1 cellular context compared by ENCODE assay signal in the genomic region with DNA sequence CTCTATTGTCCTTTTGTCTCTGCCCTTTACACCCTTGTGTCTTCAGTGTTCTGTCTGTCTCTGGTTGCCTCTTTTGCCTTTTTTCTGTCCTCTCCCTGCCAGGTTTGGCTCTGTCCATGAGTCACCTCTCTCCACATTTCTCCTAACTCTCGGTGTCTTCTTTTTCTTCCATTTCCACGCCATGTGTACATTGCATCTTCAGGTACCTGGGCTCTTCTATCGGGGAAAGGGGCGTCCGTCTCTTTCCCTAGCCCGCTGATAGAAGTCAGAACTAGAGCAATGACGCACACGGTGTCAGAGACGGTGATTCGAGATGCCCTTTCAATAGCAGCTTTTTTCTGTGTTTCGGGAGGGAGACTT.
TF ChIP-seq lines count a peak whose summit lies in the region.

No MANE protein-coding gene starts in this region.

TF ChIP-seq in K562, 482 proteins besides CTCF, POLR2A, EP300 and RAD21 (continued from another document and continues in another):
- TF ChIP-seq, protein P1, sequence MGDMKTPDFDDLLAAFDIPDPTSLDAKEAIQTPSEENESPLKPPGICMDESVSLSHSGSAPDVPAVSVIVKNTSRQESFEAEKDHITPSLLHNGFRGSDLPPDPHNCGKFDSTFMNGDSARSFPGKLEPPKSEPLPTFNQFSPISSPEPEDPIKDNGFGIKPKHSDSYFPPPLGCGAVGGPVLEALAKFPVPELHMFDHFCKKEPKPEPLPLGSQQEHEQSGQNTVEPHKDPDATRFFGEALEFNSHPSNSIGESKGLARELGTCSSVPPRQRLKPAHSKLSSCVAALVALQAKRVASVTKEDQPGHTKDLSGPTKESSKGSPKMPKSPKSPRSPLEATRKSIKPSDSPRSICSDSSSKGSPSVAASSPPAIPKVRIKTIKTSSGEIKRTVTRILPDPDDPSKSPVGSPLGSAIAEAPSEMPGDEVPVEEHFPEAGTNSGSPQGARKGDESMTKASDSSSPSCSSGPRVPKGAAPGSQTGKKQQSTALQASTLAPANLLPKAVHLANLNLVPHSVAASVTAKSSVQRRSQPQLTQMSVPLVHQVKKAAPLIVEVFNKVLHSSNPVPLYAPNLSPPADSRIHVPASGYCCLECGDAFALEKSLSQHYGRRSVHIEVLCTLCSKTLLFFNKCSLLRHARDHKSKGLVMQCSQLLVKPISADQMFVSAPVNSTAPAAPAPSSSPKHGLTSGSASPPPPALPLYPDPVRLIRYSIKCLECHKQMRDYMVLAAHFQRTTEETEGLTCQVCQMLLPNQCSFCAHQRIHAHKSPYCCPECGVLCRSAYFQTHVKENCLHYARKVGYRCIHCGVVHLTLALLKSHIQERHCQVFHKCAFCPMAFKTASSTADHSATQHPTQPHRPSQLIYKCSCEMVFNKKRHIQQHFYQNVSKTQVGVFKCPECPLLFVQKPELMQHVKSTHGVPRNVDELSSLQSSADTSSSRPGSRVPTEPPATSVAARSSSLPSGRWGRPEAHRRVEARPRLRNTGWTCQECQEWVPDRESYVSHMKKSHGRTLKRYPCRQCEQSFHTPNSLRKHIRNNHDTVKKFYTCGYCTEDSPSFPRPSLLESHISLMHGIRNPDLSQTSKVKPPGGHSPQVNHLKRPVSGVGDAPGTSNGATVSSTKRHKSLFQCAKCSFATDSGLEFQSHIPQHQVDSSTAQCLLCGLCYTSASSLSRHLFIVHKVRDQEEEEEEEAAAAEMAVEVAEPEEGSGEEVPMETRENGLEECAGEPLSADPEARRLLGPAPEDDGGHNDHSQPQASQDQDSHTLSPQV (IDR thresholded peaks at IDR 0.05) = no peak
- no peak for TF ChIP-seq NR2C2 (CRISPR knock-in tag; IDR thresholded peaks at IDR 0.05)
- TF ChIP-seq NR2C2 (tag; IDR thresholded peaks at IDR 0.05) = no peak
- TF ChIP-seq, protein P2, sequence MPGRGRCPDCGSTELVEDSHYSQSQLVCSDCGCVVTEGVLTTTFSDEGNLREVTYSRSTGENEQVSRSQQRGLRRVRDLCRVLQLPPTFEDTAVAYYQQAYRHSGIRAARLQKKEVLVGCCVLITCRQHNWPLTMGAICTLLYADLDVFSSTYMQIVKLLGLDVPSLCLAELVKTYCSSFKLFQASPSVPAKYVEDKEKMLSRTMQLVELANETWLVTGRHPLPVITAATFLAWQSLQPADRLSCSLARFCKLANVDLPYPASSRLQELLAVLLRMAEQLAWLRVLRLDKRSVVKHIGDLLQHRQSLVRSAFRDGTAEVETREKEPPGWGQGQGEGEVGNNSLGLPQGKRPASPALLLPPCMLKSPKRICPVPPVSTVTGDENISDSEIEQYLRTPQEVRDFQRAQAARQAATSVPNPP (IDR thresholded peaks at IDR 0.05; ENCODE audit: borderline replicate concordance, insufficient read depth, insufficient read length) = no peak
- no peak for TF ChIP-seq STAT5B (CRISPR knock-in tag; IDR thresholded peaks at IDR 0.05)
- TF ChIP-seq ZNF407 (IDR thresholded peaks at IDR 0.05; ENCODE audit: low read depth) = no peak
- no peak for TF ChIP-seq ZNF583 (CRISPR knock-in tag; IDR thresholded peaks at IDR 0.05)
- TF ChIP-seq DNMT1 (IDR thresholded peaks at IDR 0.05) = 0 out of 2 replicates have a peak, but pooled peaks have one; percentile 63
- TF ChIP-seq, protein P3, sequence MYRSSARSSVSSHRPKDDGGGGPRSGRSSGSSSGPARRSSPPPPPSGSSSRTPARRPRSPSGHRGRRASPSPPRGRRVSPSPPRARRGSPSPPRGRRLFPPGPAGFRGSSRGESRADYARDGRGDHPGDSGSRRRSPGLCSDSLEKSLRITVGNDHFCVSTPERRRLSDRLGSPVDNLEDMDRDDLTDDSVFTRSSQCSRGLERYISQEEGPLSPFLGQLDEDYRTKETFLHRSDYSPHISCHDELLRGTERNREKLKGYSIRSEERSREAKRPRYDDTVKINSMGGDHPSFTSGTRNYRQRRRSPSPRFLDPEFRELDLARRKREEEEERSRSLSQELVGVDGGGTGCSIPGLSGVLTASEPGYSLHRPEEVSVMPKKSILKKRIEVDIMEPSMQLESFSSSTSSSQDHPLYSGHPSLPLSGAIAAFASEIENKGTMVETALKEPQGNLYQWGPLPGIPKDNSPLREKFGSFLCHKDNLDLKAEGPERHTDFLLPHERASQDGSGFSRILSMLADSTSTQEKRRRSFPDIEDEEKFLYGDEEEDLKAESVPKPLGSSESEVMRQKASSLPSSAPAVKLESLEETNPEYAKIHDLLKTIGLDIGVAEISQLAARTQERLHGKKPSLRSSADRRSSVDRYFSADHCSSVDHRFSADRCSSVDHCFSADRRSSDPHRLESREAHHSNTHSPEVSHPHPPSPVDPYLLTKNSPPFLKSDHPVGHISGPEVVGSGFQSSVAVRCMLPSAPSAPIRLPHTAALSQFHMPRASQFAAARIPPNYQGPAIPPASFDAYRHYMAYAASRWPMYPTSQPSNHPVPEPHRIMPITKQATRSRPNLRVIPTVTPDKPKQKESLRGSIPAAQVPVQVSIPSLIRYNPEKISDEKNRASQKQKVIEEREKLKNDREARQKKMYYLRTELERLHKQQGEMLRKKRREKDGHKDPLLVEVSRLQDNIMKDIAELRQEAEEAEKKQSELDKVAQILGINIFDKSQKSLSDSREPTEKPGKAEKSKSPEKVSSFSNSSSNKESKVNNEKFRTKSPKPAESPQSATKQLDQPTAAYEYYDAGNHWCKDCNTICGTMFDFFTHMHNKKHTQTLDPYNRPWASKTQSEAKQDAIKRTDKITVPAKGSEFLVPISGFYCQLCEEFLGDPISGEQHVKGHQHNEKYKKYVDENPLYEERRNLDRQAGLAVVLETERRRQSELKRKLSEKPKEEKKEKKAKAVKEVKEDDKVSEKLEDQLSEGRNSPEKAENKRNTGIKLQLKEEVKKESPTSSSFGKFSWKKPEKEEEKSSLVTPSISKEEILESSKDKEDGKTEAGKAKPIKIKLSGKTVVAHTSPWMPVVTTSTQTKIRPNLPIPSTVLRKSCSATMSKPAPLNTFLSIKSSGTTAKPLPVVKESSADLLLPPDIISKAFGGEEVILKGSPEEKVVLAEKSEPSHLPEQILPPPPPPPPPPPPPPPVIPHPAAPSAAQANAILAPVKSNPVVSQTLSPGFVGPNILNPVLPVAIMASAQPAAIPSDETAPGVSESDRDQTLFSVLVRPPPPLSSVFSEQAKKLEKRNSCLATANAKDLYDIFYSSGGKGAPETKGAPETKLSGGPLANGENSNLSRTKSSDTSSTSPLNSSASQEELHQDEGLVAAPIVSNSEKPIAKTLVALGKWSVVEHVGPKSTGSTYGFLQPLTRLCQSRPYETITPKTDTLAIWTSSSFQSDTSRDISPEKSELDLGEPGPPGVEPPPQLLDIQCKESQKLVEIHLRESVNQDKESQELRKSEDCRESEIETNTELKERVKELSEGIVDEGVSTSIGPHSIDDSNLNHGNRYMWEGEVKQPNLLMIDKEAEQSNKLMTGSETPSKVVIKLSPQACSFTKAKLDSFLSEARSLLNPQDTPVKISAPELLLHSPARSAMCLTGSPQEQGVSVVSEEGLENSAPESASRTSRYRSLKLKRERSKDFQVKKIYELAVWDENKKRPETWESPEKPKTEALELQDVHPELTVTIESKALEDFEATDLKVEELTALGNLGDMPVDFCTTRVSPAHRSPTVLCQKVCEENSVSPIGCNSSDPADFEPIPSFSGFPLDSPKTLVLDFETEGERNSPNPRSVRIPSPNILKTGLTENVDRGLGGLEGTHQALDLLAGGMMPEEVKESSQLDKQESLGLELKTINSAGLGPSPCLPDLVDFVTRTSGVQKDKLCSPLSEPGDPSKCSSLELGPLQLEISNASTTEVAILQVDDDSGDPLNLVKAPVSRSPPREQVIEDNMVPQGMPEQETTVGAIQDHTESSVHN (IDR thresholded peaks at IDR 0.05; ENCODE audit: borderline replicate concordance in 1 of 2, low read depth in 1 of 2) = peak in 1 of 2 experiments; percentile 19; a peak in 1 of 4 replicates
- TF ChIP-seq, protein P4, sequence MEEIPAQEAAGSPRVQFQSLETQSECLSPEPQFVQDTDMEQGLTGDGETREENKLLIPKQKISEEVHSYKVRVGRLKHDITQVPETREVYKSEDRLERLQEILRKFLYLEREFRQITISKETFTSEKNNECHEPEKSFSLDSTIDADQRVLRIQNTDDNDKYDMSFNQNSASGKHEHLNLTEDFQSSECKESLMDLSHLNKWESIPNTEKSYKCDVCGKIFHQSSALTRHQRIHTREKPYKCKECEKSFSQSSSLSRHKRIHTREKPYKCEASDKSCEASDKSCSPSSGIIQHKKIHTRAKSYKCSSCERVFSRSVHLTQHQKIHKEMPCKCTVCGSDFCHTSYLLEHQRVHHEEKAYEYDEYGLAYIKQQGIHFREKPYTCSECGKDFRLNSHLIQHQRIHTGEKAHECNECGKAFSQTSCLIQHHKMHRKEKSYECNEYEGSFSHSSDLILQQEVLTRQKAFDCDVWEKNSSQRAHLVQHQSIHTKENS (CRISPR knock-in tag; IDR thresholded peaks at IDR 0.05) = no peak
- TF ChIP-seq, protein P5, sequence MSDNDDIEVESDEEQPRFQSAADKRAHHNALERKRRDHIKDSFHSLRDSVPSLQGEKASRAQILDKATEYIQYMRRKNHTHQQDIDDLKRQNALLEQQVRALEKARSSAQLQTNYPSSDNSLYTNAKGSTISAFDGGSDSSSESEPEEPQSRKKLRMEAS (CRISPR knock-in tag; IDR thresholded peaks at IDR 0.05) = no peak
- TF ChIP-seq, protein P6, sequence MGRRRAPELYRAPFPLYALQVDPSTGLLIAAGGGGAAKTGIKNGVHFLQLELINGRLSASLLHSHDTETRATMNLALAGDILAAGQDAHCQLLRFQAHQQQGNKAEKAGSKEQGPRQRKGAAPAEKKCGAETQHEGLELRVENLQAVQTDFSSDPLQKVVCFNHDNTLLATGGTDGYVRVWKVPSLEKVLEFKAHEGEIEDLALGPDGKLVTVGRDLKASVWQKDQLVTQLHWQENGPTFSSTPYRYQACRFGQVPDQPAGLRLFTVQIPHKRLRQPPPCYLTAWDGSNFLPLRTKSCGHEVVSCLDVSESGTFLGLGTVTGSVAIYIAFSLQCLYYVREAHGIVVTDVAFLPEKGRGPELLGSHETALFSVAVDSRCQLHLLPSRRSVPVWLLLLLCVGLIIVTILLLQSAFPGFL (CRISPR knock-in tag; IDR thresholded peaks at IDR 0.05) = no peak
- TF ChIP-seq NELFE (IDR thresholded peaks at IDR 0.05; ENCODE audit: insufficient read depth, insufficient read length) = no peak
- TF ChIP-seq HLTF (IDR thresholded peaks at IDR 0.05) = peak; percentile 68; the same call in 1 of the 2 replicates
- 0 out of 4 replicates have a peak, but pooled peaks of 1 of the 2 experiments have one; percentile 25 for TF ChIP-seq ARNT (IDR thresholded peaks at IDR 0.05)
- TF ChIP-seq HNRNPH1 (optimal IDR thresholded peaks at IDR 0.05; ENCODE audit: low read depth, low read length) = no peak
- no peak for TF ChIP-seq ETV1 (tag; conservative IDR thresholded peaks at IDR 0.05; ENCODE audit: low read depth)
